ENCODE assay signal across 28 cellular contexts in genomic region chr10:127218658-127219057, GRCh38. TPM values are rescaled to one million over a fixed set of nuclear protein-coding genes. Genes with fewer than 3 reads are reported as not detected.
"Had no signal": no experiment of that assay in that cellular context is flagged by ENCODE, and none has a peak within 500 bp of the region (broad histone marks: within the 10 kb centered on the region; RNA-seq: fewer than 3 reads in every experiment).

No MANE protein-coding gene starts in this region.

- ATAC-seq: stimulated activated effector memory CD8-positive, alpha-beta T cell treated with anti-CD3 and anti-CD28 coated beads, Interleukin-12 subunit alpha, Interleukin-12 subunit beta, amount 100 ng/mL, for 72 hours; stimulated activated memory B cell treated with anti-CD40 and anti-IgM and Interleukin-4, amounts not matched to agents 10 μg/mL and 1 μg/mL and 100 μg/mL, for 72 hours; stimulated activated naive B cell treated with anti-CD40 and anti-IgM and Interleukin-4, amounts not matched to agents 10 μg/mL and 1 μg/mL and 100 μg/mL, for 72 hours; stimulated activated naive CD8-positive, alpha-beta T cell treated with anti-CD3 and anti-CD28 coated beads, Interleukin-15, amount 100 ng/mL, for 72 hours; stimulated activated naive CD8-positive, alpha-beta T cell treated with anti-CD3 and anti-CD28 coated beads, Interleukin-15, Interleukin-2, amounts not matched to agents 100 U/mL and 50 U/mL, for 24 hours; upper lobe of right lung had no signal

- FAIRE-seq: urothelium cell line had no signal

- H3K36me3 ChIP-seq: suprapubic skin, thoracic aorta, thyroid gland, tibial artery, transverse colon, upper lobe of left lung, upper lobe of right lung, uterus, vagina had no signal

- H3K27me3 ChIP-seq: stomach, suprapubic skin, testis, thyroid gland, tibial artery, tibial nerve, transverse colon, upper lobe of left lung, upper lobe of right lung, uterus, vagina had no signal

- H3K4me3 ChIP-seq: stomach, suprapubic skin, testis, thoracic aorta, thyroid gland, tibial artery, tibial nerve, transverse colon, upper lobe of left lung, upper lobe of right lung, uterus, vagina had no signal

- H3K4me1 ChIP-seq: stomach, suprapubic skin, testis, tibial artery, tibial nerve, transverse colon, upper lobe of left lung, upper lobe of right lung, uterus, vagina had no signal

- DNase-seq: stimulated activated CD4-positive, alpha-beta T cell treated with anti-CD3 and anti-CD28 coated beads, Interleukin-2, amount 100 ng/mL, for 48 hours; stimulated activated CD4-positive, alpha-beta T cell treated with anti-CD3 and anti-CD28 coated beads, Interleukin-4, amount 100 ng/mL, for 1 hour; stimulated activated CD4-positive, alpha-beta T cell treated with anti-CD3 and anti-CD28 coated beads, Interleukin-4, amount 100 ng/mL, for 24 hours; stimulated activated CD4-positive, alpha-beta T cell treated with anti-CD3 and anti-CD28 coated beads, Interleukin-4, amount 100 ng/mL, for 4 hours; stimulated activated CD8-positive, alpha-beta memory T cell treated with anti-CD3 and anti-CD28 coated beads, Interleukin-4, amount 100 ng/mL, for 48 hours; stimulated activated naive B cell treated with anti-CD40 and anti-IgM and Interleukin-4, amounts not matched to agents 10 μg/mL and 1 μg/mL and 100 μg/mL, for 72 hours; stimulated activated naive CD4-positive, alpha-beta T cell; stimulated activated naive CD4-positive, alpha-beta T cell treated with Interleukin-2 at 50 U/mL for 16 hours; stimulated activated naive CD8-positive, alpha-beta T cell treated with anti-CD3 and anti-CD28 coated beads, Interleukin-15, amount 100 ng/mL, for 72 hours; stimulated activated naive CD8-positive, alpha-beta T cell treated with anti-CD3 and anti-CD28 coated beads, Interleukin-15, Interleukin-2, amounts not matched to agents 100 U/mL and 50 U/mL, for 24 hours; stomach; substantia nigra; testis; thyroid gland; tibial artery; transverse colon; trophoblast cell; upper lobe of left lung; upper lobe of right lung; uterus had no signal

- H3K27ac ChIP-seq: stomach, suprapubic skin, testis, thoracic aorta, thyroid gland, tibial artery, tibial nerve, transverse colon, upper lobe of left lung, upper lobe of right lung, uterus, vagina had no signal

- H3K9me3 ChIP-seq: stomach, suprapubic skin, testis, thoracic aorta, thyroid gland, tibial artery, tibial nerve, transverse colon, upper lobe of left lung, upper lobe of right lung, uterus, vagina had no signal

RNA-seq across cellular contexts. Expression of gene INSYN2A, which starts 22.3 kb away (rescaled TPM):
- total RNA-seq: subcutaneous adipose tissue had no signal
